In the genomic region with DNA sequence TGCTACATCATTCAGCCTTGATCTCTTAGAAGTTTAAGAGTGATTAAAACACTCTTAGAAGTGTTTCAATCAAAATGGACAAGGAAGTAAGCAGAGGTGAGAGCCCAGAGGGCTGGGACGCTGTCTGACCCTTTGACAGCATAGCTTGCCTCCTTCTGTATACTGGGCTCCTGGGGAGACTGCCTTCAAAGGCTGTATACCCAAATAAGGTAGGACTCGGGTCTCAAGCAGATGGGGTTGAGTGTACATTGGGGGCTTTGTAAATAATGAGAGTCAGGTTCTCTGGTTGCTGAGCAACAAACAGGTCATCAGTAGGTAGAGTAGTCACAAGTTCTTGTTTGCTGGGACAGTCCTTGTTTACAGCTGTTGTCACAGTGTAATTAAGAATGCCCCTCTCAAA, we compare ENCODE assay signal across 24 cellular contexts.
"Had no signal": no experiment of that assay in that cellular context is flagged by ENCODE, and none has a peak within 500 bp of the region (broad histone marks: within the 10 kb centered on the region; RNA-seq: fewer than 3 reads in every experiment).

No MANE protein-coding gene starts in this region.

- DNase-seq: cortex of kidney; effector memory CD8-positive, alpha-beta T cell; erythroblast; gastrocnemius medialis; head of caudate nucleus; kidney; mucosa of descending colon; naive B cell; sigmoid colon; stimulated activated CD4-positive, alpha-beta T cell treated with anti-CD3 and anti-CD28 coated beads, Interleukin-2, amount 100 ng/mL, for 24 hours; stimulated activated CD4-positive, alpha-beta T cell treated with anti-CD3 and anti-CD28 coated beads, Interleukin-4, amount 100 ng/mL, for 24 hours; stimulated activated naive CD4-positive, alpha-beta T cell treated with Interleukin-2 at 50 U/mL for 16 hours; stomach; thyroid gland; trophoblast cell had no signal

- ATAC-seq: effector memory CD8-positive, alpha-beta T cell; gastrocnemius medialis; left lobe of liver; mucosa of descending colon; natural killer cell treated with Interleukin-12 subunit alpha and Interleukin-12 subunit beta and Interleukin-15 and Interleukin-18, amount 100 ng/mL, for 72 hours; stimulated activated effector memory CD8-positive, alpha-beta T cell treated with anti-CD3 and anti-CD28 coated beads, Interleukin-12 subunit alpha, Interleukin-12 subunit beta, amount 100 ng/mL, for 72 hours had no signal

- H3K9me3 ChIP-seq: gastrocnemius medialis, mucosa of descending colon, neutrophil, prostate gland, right atrium auricular region, sigmoid colon, stomach, thyroid gland, vagina had no signal

- H3K4me3 ChIP-seq: gastrocnemius medialis, lung, mucosa of descending colon, prostate gland, right atrium auricular region, sigmoid colon, stomach, thyroid gland, vagina had no signal

- H3K9ac ChIP-seq: parathyroid adenoma had no signal

- H3K36me3 ChIP-seq: gastrocnemius medialis, neutrophil, prostate gland, right atrium auricular region, sigmoid colon, stomach, thyroid gland, vagina had no signal

- H3K27me3 ChIP-seq: gastrocnemius medialis, neutrophil, right atrium auricular region, sigmoid colon, stomach, thyroid gland, vagina had no signal

- H3K27ac ChIP-seq: gastrocnemius medialis, neutrophil, parathyroid adenoma, prostate gland, right atrium auricular region, sigmoid colon, stomach, thyroid gland, vagina had no signal

- H3K79me2 ChIP-seq: parathyroid adenoma had no signal

- H3K4me1 ChIP-seq: parathyroid adenoma, right atrium auricular region, sigmoid colon, stomach, thyroid gland, vagina had no signal
